In genomic region chr1:186420923-186421322, GRCh38 we compare ENCODE assay signal across 12 cellular contexts. TPM values are rescaled to one million over a fixed set of nuclear protein-coding genes. Genes with fewer than 3 reads are reported as not detected.
DNase-seq lines count a peak whose midpoint lies in the region; ATAC-seq, FAIRE-seq and TF ChIP-seq lines count a peak whose summit lies in the region.
"Had no signal": no experiment of that assay in that cellular context is flagged by ENCODE, and none has a peak within 500 bp of the region (broad histone marks: within the 10 kb centered on the region; RNA-seq: fewer than 3 reads in every experiment).

No MANE protein-coding gene starts in this region.

- no peaks in the 10 kb centered on the region; the same call in 1 of the 2 replicates for H3K36me3 ChIP-seq in GM06990 (ENCODE audit: control insufficient read depth, insufficient read depth, low read length)

- H3K27me3 Mint-ChIP-seq in activated T-helper 17 cell treated with anti-CD3 and anti-CD28 coated beads, Interleukin-2, amount 50 U/mL, for 72 hours = no peaks in the 10 kb centered on the region

- peaks cover 9% of the 10 kb centered on the region for H3K4me1 Mint-ChIP-seq in activated T-helper 17 cell treated with anti-CD3 and anti-CD28 coated beads, Interleukin-2, amount 50 U/mL, for 72 hours
- H3K4me1 Mint-ChIP-seq: WTC11 had no signal

- no peak overlapping the region for H3K4me3 Mint-ChIP-seq in activated T-helper 17 cell treated with anti-CD3 and anti-CD28 coated beads, Interleukin-2, amount 50 U/mL, for 72 hours
- H3K4me3 Mint-ChIP-seq: WTC11 had no signal

- H3K27ac Mint-ChIP-seq in activated T-helper 17 cell treated with anti-CD3 and anti-CD28 coated beads, Interleukin-2, amount 50 U/mL, for 72 hours = peak overlapping the region; percentile 72
- H3K27ac Mint-ChIP-seq: WTC11 had no signal

- no peak for FAIRE-seq in D721Med (lab: Jason Lieb, UNC)

- ATAC-seq in GM19438 (IDR thresholded peaks at IDR 0.05; ENCODE audit: low read depth, unreplicated experiment) (peak; percentile 89), HG03095 (IDR thresholded peaks at IDR 0.05; ENCODE audit: unreplicated experiment) (peak; percentile 98)
- ATAC-seq in activated T-helper 17 cell treated with anti-CD3 and anti-CD28 coated beads, Interleukin-2, amount 50 U/mL, for 72 hours (replicated peaks) = no peak
- ATAC-seq: WTC11 had no signal

- H3K9me3 Mint-ChIP-seq in activated T-helper 17 cell treated with anti-CD3 and anti-CD28 coated beads, Interleukin-2, amount 50 U/mL, for 72 hours = no peaks in the 10 kb centered on the region
- H3K9me3 Mint-ChIP-seq: WTC11 had no signal

- DNase-seq in GM06990 (ENCODE audit: extremely low read depth, insufficient read length) (peak; percentile 18), KG1 (lab: John Stamatoyannopoulos, UW) (no peak), D721Med (ENCODE audit: insufficient read length, low spot score) (no peak), islet precursor cell (no peak)
- no peak for DNase-seq in stimulated activated CD4-positive, alpha-beta T cell treated with anti-CD3 and anti-CD28 coated beads, Interleukin-15, amount 100 ng/mL, for 24 hours
- DNase-seq: DMS79 treated with DMSO at 0.1 percent for 48 hours, dorsolateral prefrontal cortex, NCI-H1092 treated with DMSO at 0.1 percent for 48 hours had no signal

- H3K27me3 ChIP-seq in GM06990 (replicated peaks; ENCODE audit: control insufficient read depth, insufficient read depth, low read length) = no peaks in the 10 kb centered on the region
- H3K27me3 ChIP-seq: dorsolateral prefrontal cortex had no signal

- TF ChIP-seq CTCF in GM06990 (IDR thresholded peaks at IDR 0.05; ENCODE audit: insufficient read depth, low read length, poor library complexity, severe bottlenecking) = no peak
- no peak for TF ChIP-seq CTCF in D721Med (IDR thresholded peaks at IDR 0.05; ENCODE audit: insufficient read depth, missing control alignments)

- H3K4me3 ChIP-seq in GM06990 (replicated peaks; ENCODE audit: low read depth, low read length) = no peak overlapping the region
- H3K4me3 ChIP-seq: dorsolateral prefrontal cortex had no signal

- H3K36me3 Mint-ChIP-seq in activated T-helper 17 cell treated with anti-CD3 and anti-CD28 coated beads, Interleukin-2, amount 50 U/mL, for 72 hours (ENCODE audit: low read depth) = peaks cover 34% of the 10 kb centered on the region

RNA-seq across cellular contexts. Expression of gene PDC, which starts 40.0 kb away (rescaled TPM):
- total RNA-seq in activated T-helper 17 cell treated with anti-CD3 and anti-CD28 coated beads, Interleukin-2, amount 50 U/mL, for 72 hours = not detected
- total RNA-seq: WTC11 had no signal

RNA-seq across cellular contexts. Expression of gene ODR4, which starts 45.3 kb away (rescaled TPM):
- total RNA-seq in activated T-helper 17 cell treated with anti-CD3 and anti-CD28 coated beads, Interleukin-2, amount 50 U/mL, for 72 hours = 10 to 100 TPM; 14.0 to 17.7 TPM

RNA-seq across cellular contexts. Expression of gene TPR, which starts 45.9 kb away (rescaled TPM):
- 100 to 1,000 TPM; 147 to 156 TPM for total RNA-seq in activated T-helper 17 cell treated with anti-CD3 and anti-CD28 coated beads, Interleukin-2, amount 50 U/mL, for 72 hours
